20 cellular contexts compared by ENCODE assay signal in genomic region chr3:14450922-14451606, GRCh38. TPM values are rescaled to one million over a fixed set of nuclear protein-coding genes. Genes with fewer than 3 reads are reported as not detected.
DNase-seq lines count a peak whose midpoint lies in the region; ATAC-seq and TF ChIP-seq lines count a peak whose summit lies in the region.
"Had no signal": no experiment of that assay in that cellular context is flagged by ENCODE, and none has a peak within 500 bp of the region (broad histone marks: within the 10 kb centered on the region; RNA-seq: fewer than 3 reads in every experiment).

No MANE protein-coding gene starts in this region.

- no peak for TF ChIP-seq CTCF in IMR-90 (conservative IDR thresholded peaks at IDR 0.05; ENCODE audit: low read depth, low read length)
- no peak for TF ChIP-seq CTCF in dorsolateral prefrontal cortex (IDR thresholded peaks at IDR 0.05 in 54 of 56, conservative IDR thresholded peaks at IDR 0.05 in 2 of 56; ENCODE audit: low read depth in 1 of 56, partially characterized antibody in 56 of 56)

- no peak for ATAC-seq in IMR-90 (ENCODE audit: low read depth)
- ATAC-seq in HG02870 (IDR thresholded peaks at IDR 0.05; ENCODE audit: unreplicated experiment): no peak
- no peak for ATAC-seq in GM18502 (IDR thresholded peaks at IDR 0.05; ENCODE audit: poor library complexity, unreplicated experiment)
- ATAC-seq in HG03442 (IDR thresholded peaks at IDR 0.05; ENCODE audit: unreplicated experiment): no peak
- ATAC-seq: activated CD8-positive, alpha-beta T cell treated with anti-CD3 and anti-CD28 coated beads for 36 hours; Right ventricle myocardium inferior had no signal

- peak overlapping the region; percentile 66; the same call in 2 of the 3 replicates for H2BK15ac ChIP-seq in IMR-90 (ENCODE audit: low read depth, low read length)

- dilution Hi-C loops in IMR-90 (cut with HindIII; ENCODE audit: low sequenced_read_pairs, unreplicated experiment): no loop called here

- in situ Hi-C loops in IMR-90 (cut with MboI; ENCODE audit: low sequenced_read_pairs): no loop called here

- intact Hi-C loops in activated CD4-positive, alpha-beta T cell treated with anti-CD3 and anti-CD28 coated beads, Interleukin-2, amount 10 ng/mL, durations not matched to agents 24 days and 14 days (cut with micrococcal nuclease): no loop called here
- intact Hi-C loops in IMR-90 (cut with micrococcal nuclease) (no loop called here), dorsolateral prefrontal cortex (cut with DNase I) (loop anchor here in 1 of 2 donors (5.0 kb wide), 1 partner anchor 49 kb away; the partner anchor contains the start of gene SLC6A6)

- H3K27me3 ChIP-seq in IMR-90 (ENCODE audit: control insufficient read depth, insufficient read depth, low read length): no peaks in the 10 kb centered on the region
- no peaks in the 10 kb centered on the region for H3K27me3 ChIP-seq in dorsolateral prefrontal cortex
- peaks cover 0 to 2% (median 0%) of the 10 kb centered on the region in 3 donors for H3K27me3 ChIP-seq in skeletal muscle tissue (ENCODE audit: control insufficient read depth in 3 of 3, insufficient read depth in 3 of 3, low read length in 3 of 3)
- H3K27me3 ChIP-seq: BLaER1, cardiac muscle cell had no signal

- H3K9me3 ChIP-seq in IMR-90 (ENCODE audit: control insufficient read depth, insufficient read depth, low read length) (no peaks in the 10 kb centered on the region), skeletal muscle tissue (ENCODE audit: control insufficient read depth in 3 of 3, low read length in 3 of 3) (no peaks in the 10 kb centered on the region)

- peaks cover 4% of the 10 kb centered on the region; the same call in 1 of the 2 replicates for H4K20me1 ChIP-seq in IMR-90 (ENCODE audit: insufficient read depth, low read length)

- no peak overlapping the region for H3K56ac ChIP-seq in IMR-90 (ENCODE audit: extremely low read depth, insufficient read depth, low read length)

- 100% methylated on average over 3 of the region's 5 CpGs; no CpG with 5 or more reads in 1 of the 2 experiments for WGBS in IMR-90 (ENCODE audit: extremely low coverage in 2 of 2, insufficient read length in 1 of 2), 2 experiments

- H2BK120ac ChIP-seq in IMR-90 (ENCODE audit: low read depth, low read length): peak overlapping the region; percentile 86

- no peaks in the 10 kb centered on the region for H3K27me3 Mint-ChIP-seq in activated CD4-positive, alpha-beta T cell treated with anti-CD3 and anti-CD28 coated beads, Interleukin-2, amount 10 ng/mL, durations not matched to agents 24 days and 14 days
- H3K27me3 Mint-ChIP-seq: activated CD8-positive, alpha-beta T cell treated with anti-CD3 and anti-CD28 coated beads for 36 hours had no signal

- H3K18ac ChIP-seq in IMR-90 (ENCODE audit: low read depth, low read length): no peak overlapping the region

- H4K8ac ChIP-seq in IMR-90 (ENCODE audit: low read depth in 2 of 2, low read length in 2 of 2): no peak overlapping the region

- peak overlapping the region; percentile 34; the same call in 1 of the 2 replicates for H3K23ac ChIP-seq in IMR-90 (ENCODE audit: low read depth, low read length)

- no peak overlapping the region for H3K9ac ChIP-seq in IMR-90 (ENCODE audit: low read depth, low read length)
- H3K9ac ChIP-seq in skeletal muscle tissue (ENCODE audit: low read depth in 1 of 3, low read length in 3 of 3): no peak overlapping the region
- H3K9ac ChIP-seq: BLaER1 had no signal

- peaks cover 13% of the 10 kb centered on the region for H3K9me3 Mint-ChIP-seq in activated CD4-positive, alpha-beta T cell treated with anti-CD3 and anti-CD28 coated beads, Interleukin-2, amount 10 ng/mL, durations not matched to agents 24 days and 14 days
- H3K9me3 Mint-ChIP-seq: activated CD8-positive, alpha-beta T cell treated with anti-CD3 and anti-CD28 coated beads for 36 hours had no signal

- no peak overlapping the region for H2AFZ ChIP-seq in IMR-90 (replicated peaks; ENCODE audit: low read length, poor library complexity)

- peak overlapping the region; percentile 49 for H2BK5ac ChIP-seq in IMR-90 (ENCODE audit: low read depth, low read length, poor library complexity, severe bottlenecking)

- peak overlapping the region; percentile 87; the same call in 1 of the 2 replicates for H3K4ac ChIP-seq in IMR-90 (ENCODE audit: low read depth, low read length)

- H2AK5ac ChIP-seq in IMR-90 (ENCODE audit: low read depth, low read length): peak overlapping the region; percentile 69

- H3K27ac ChIP-seq in IMR-90 (ENCODE audit: insufficient read depth, low read length) (peak overlapping the region; percentile 63; the same call in 1 of the 2 replicates), dorsolateral prefrontal cortex (peak overlapping the region in 41 of 59 donors; percentile 12 to 99 (median 93)), skeletal muscle tissue (ENCODE audit: low read depth, low read length) (peak overlapping the region; percentile 92)
- H3K27ac ChIP-seq: BLaER1, cardiac muscle cell had no signal

- peak overlapping the region; percentile 30 for H2AK9ac ChIP-seq in IMR-90 (replicated peaks; ENCODE audit: low read depth, low read length, poor library complexity)

- H3K4me3 Mint-ChIP-seq in activated CD4-positive, alpha-beta T cell treated with anti-CD3 and anti-CD28 coated beads, Interleukin-2, amount 10 ng/mL, durations not matched to agents 24 days and 14 days: no peak overlapping the region
- H3K4me3 Mint-ChIP-seq: activated CD8-positive, alpha-beta T cell treated with anti-CD3 and anti-CD28 coated beads for 36 hours had no signal

- peak overlapping the region; percentile 65 for H2BK20ac ChIP-seq in IMR-90 (ENCODE audit: low read depth, low read length)

- H3K4me1 Mint-ChIP-seq in activated CD4-positive, alpha-beta T cell treated with anti-CD3 and anti-CD28 coated beads, Interleukin-2, amount 10 ng/mL, durations not matched to agents 24 days and 14 days: peaks cover 2% of the 10 kb centered on the region

- H3K4me1 ChIP-seq in IMR-90 (ENCODE audit: control insufficient read depth, insufficient read depth, low read length) (peaks cover 22% of the 10 kb centered on the region), skeletal muscle tissue (ENCODE audit: control insufficient read depth in 3 of 3, insufficient read depth in 3 of 3, low read length in 3 of 3) (peaks cover 41 to 49% (median 49%) of the 10 kb centered on the region in 3 donors)

- H4K91ac ChIP-seq in IMR-90 (ENCODE audit: insufficient read depth, low read depth, low read length): peak overlapping the region; percentile 63

- H3K36me3 ChIP-seq in IMR-90 (ENCODE audit: control insufficient read depth, insufficient read depth, low read length): peaks cover 47% of the 10 kb centered on the region
- H3K36me3 ChIP-seq in skeletal muscle tissue (ENCODE audit: control insufficient read depth in 3 of 3, insufficient read depth in 3 of 3, low read length in 3 of 3): peaks cover 36 to 39% (median 39%) of the 10 kb centered on the region in 3 donors

- H3K9me1 ChIP-seq in IMR-90 (ENCODE audit: insufficient read depth, low read length): peaks cover 28% of the 10 kb centered on the region

- peak overlapping the region; percentile 22; the same call in 1 of the 2 replicates for H3K14ac ChIP-seq in IMR-90 (replicated peaks; ENCODE audit: low read depth, low read length)

- peak overlapping the region; percentile 17 for H3K27ac Mint-ChIP-seq in activated CD4-positive, alpha-beta T cell treated with anti-CD3 and anti-CD28 coated beads, Interleukin-2, amount 10 ng/mL, durations not matched to agents 24 days and 14 days
- H3K27ac Mint-ChIP-seq: activated CD8-positive, alpha-beta T cell treated with anti-CD3 and anti-CD28 coated beads for 36 hours had no signal

- POLR2A ChIA-PET in IMR-90 (lab: Charles Lee; ENCODE audit: unreplicated experiment): no interaction called here

- H3K4me3 ChIP-seq in IMR-90 (ENCODE audit: insufficient read depth, low read depth, low read length): no peak overlapping the region
- no peak overlapping the region for H3K4me3 ChIP-seq in dorsolateral prefrontal cortex
- H3K4me3 ChIP-seq in skeletal muscle tissue (ENCODE audit: low read length in 3 of 3): no peak overlapping the region
- H3K4me3 ChIP-seq: BLaER1, cardiac muscle cell had no signal

- CTCF ChIA-PET in IMR-90 (lab: Yijun Ruan, JAX): interaction anchor here (0.8 to 2.0 kb wide), 2 partner anchors 190 to 248 kb away, joined by 3 to 5 read pairs; no protein-coding TSS in a partner anchor

- H3K36me3 Mint-ChIP-seq in activated CD4-positive, alpha-beta T cell treated with anti-CD3 and anti-CD28 coated beads, Interleukin-2, amount 10 ng/mL, durations not matched to agents 24 days and 14 days (ENCODE audit: low read depth): peaks cover 39% of the 10 kb centered on the region

- H3K4me2 ChIP-seq in IMR-90 (ENCODE audit: low read depth, low read length): no peak overlapping the region
- H3K4me2 ChIP-seq: BLaER1 had no signal

- no peak for DNase-seq in activated CD4-positive, alpha-beta T cell treated with anti-CD3 and anti-CD28 coated beads, Interleukin-2, amount 10 ng/mL, durations not matched to agents 24 days and 14 days
- no peak for DNase-seq in activated CD4-positive, alpha-beta T cell treated with anti-CD3 and anti-CD28 coated beads for 4 hours
- DNase-seq in IMR-90 (no peak), dorsolateral prefrontal cortex (no peak)
- DNase-seq: 8988T; activated CD8-positive, alpha-beta T cell treated with anti-CD3 and anti-CD28 coated beads for 36 hours; activated T-cell treated with anti-CD3 and anti-CD28 coated beads, Interleukin-2, amount 50 U/mL, for 1 hour; Kasumi-1; midbrain; NCI-H1105; NCI-H2081 treated with DMSO at 0.1 percent for 48 hours; NCI-H524 treated with DMSO at 0.1 percent for 48 hours; trophoblast cell had no signal

- peaks cover 7 to 28% of the 10 kb centered on the region in 2 experiments for H3K79me1 ChIP-seq in IMR-90 (ENCODE audit: low read depth in 1 of 2, low read length in 2 of 2)

- no peak overlapping the region; the same call in 1 of the 2 replicates for H4K5ac ChIP-seq in IMR-90 (ENCODE audit: low read depth, low read length)

- no peak for TF ChIP-seq RAD21 in IMR-90 (IDR thresholded peaks at IDR 0.05; ENCODE audit: low read length)

- no TSS peak for BruUV-seq in IMR-90 (replicated peaks; lab: Mats Ljungman, UMichigan)

- no peak for TF ChIP-seq POLR2A in IMR-90 (IDR thresholded peaks at IDR 0.05; ENCODE audit: low read depth, low read length)

TF ChIP-seq in IMR-90, 13 proteins besides CTCF, POLR2A, EP300 and RAD21:
- TF ChIP-seq BHLHE40 (IDR thresholded peaks at IDR 0.05; ENCODE audit: low read depth, low read length): no peak
- TF ChIP-seq MAFK (IDR thresholded peaks at IDR 0.05; ENCODE audit: low read depth, low read length): peak; percentile 50; the same call in 1 of the 2 replicates
- TF ChIP-seq RFX5 (IDR thresholded peaks at IDR 0.05; ENCODE audit: low read depth, low read length): no peak

RNA-seq across cellular contexts. Expression of gene SLC6A6, which starts 48.7 kb away (rescaled TPM):
- 53.9 and 63.7 TPM in 2 replicates for total RNA-seq in activated CD4-positive, alpha-beta T cell treated with anti-CD3 and anti-CD28 coated beads, Interleukin-2, amount 10 ng/mL, durations not matched to agents 24 days and 14 days
- 29.9 and 32.5 TPM in 2 replicates for total RNA-seq in IMR-90 (2012; rRNA removed)
- 39.3 and 39.4 TPM in 2 replicates for polyA plus RNA-seq in IMR-90 (2012; rRNA removed)
- 14.9 and 24.2 TPM in 2 replicates for polyA plus RNA-seq in IMR-90 (2012; cell fraction: cytosol; rRNA removed)
- polyA plus RNA-seq in IMR-90 (2012; cell fraction: nucleus; rRNA removed; ENCODE audit: low replicate concordance): 70.6 and 99.2 TPM in 2 replicates
- 10 to 100 TPM; 17.9 to 78.1 (median 30.7) TPM for total RNA-seq in dorsolateral prefrontal cortex
- total RNA-seq in skeletal muscle tissue: 5.7 TPM
